1 cellular context compared by ENCODE assay signal in genomic region chr4:182065255-182065654, GRCh38.
TF ChIP-seq lines count a peak whose summit lies in the region.

No MANE protein-coding gene starts in this region.

TF ChIP-seq in K562, 482 proteins besides CTCF, POLR2A, EP300 and RAD21 (continued from another document and continues in another):
- no peak for TF ChIP-seq THAP7 (CRISPR knock-in tag; IDR thresholded peaks at IDR 0.05)
- no peak for TF ChIP-seq KAT7 (CRISPR knock-in tag; IDR thresholded peaks at IDR 0.05; ENCODE audit: borderline replicate concordance)
- peak; percentile 62; the same call in 1 of the 2 replicates for TF ChIP-seq RAD51 (IDR thresholded peaks at IDR 0.05; ENCODE audit: borderline replicate concordance, low read depth)
- TF ChIP-seq KDM2B (CRISPR knock-in tag; IDR thresholded peaks at IDR 0.05) = no peak
- TF ChIP-seq CREB3L1 (IDR thresholded peaks at IDR 0.05; ENCODE audit: borderline replicate concordance, low read depth) = peak; percentile 39; the same call in 1 of the 2 replicates
- 0 out of 2 replicates have a peak, but pooled peaks have one; percentile 15 for TF ChIP-seq MYC (IDR thresholded peaks at IDR 0.05; ENCODE audit: low read depth, low read length)
- TF ChIP-seq MYC (CRISPR knock-in tag; IDR thresholded peaks at IDR 0.05; ENCODE audit: borderline replicate concordance, low read depth) = no peak
- TF ChIP-seq, protein P1, sequence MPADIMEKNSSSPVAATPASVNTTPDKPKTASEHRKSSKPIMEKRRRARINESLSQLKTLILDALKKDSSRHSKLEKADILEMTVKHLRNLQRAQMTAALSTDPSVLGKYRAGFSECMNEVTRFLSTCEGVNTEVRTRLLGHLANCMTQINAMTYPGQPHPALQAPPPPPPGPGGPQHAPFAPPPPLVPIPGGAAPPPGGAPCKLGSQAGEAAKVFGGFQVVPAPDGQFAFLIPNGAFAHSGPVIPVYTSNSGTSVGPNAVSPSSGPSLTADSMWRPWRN (IDR thresholded peaks at IDR 0.05; ENCODE audit: low read depth) = 0 out of 2 replicates have a peak, but pooled peaks have one; percentile 31
- peak; percentile 89 for TF ChIP-seq CHD2 (IDR thresholded peaks at IDR 0.05; ENCODE audit: low read depth, low read length)
- no peak for TF ChIP-seq IRF9 (tag; IDR thresholded peaks at IDR 0.05)
- no peak for TF ChIP-seq KLF1 (tag; IDR thresholded peaks at IDR 0.05)
- no peak for TF ChIP-seq BMI1 (IDR thresholded peaks at IDR 0.05; ENCODE audit: low read length)
- TF ChIP-seq MIER1 (IDR thresholded peaks at IDR 0.05; ENCODE audit: low read depth) = no peak
- TF ChIP-seq ELF1 (tag; IDR thresholded peaks at IDR 0.05) = 0 out of 2 replicates have a peak, but pooled peaks have one; percentile 23
- TF ChIP-seq VEZF1 (CRISPR knock-in tag; IDR thresholded peaks at IDR 0.05) = peak; percentile 33; the same call in 1 of the 2 replicates
- TF ChIP-seq, protein P2, sequence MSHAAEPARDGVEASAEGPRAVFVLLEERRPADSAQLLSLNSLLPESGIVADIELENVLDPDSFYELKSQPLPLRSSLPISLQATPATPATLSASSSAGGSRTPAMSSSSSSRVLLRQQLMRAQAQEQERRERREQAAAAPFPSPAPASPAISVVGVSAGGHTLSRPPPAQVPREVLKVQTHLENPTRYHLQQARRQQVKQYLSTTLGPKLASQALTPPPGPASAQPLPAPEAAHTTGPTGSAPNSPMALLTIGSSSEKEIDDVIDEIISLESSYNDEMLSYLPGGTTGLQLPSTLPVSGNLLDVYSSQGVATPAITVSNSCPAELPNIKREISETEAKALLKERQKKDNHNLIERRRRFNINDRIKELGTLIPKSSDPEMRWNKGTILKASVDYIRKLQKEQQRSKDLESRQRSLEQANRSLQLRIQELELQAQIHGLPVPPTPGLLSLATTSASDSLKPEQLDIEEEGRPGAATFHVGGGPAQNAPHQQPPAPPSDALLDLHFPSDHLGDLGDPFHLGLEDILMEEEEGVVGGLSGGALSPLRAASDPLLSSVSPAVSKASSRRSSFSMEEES (CRISPR knock-in tag; IDR thresholded peaks at IDR 0.05) = peak; percentile 6; the same call in 1 of the 2 replicates
- TF ChIP-seq, protein P3, sequence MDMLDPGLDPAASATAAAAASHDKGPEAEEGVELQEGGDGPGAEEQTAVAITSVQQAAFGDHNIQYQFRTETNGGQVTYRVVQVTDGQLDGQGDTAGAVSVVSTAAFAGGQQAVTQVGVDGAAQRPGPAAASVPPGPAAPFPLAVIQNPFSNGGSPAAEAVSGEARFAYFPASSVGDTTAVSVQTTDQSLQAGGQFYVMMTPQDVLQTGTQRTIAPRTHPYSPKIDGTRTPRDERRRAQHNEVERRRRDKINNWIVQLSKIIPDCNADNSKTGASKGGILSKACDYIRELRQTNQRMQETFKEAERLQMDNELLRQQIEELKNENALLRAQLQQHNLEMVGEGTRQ (CRISPR knock-in tag; IDR thresholded peaks at IDR 0.05) = peak; percentile 85
- TF ChIP-seq, protein P4, sequence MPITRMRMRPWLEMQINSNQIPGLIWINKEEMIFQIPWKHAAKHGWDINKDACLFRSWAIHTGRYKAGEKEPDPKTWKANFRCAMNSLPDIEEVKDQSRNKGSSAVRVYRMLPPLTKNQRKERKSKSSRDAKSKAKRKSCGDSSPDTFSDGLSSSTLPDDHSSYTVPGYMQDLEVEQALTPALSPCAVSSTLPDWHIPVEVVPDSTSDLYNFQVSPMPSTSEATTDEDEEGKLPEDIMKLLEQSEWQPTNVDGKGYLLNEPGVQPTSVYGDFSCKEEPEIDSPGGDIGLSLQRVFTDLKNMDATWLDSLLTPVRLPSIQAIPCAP (CRISPR knock-in tag; IDR thresholded peaks at IDR 0.05; ENCODE audit: borderline replicate concordance) = no peak
- TF ChIP-seq ZNF274 (IDR thresholded peaks at IDR 0.05; ENCODE audit: borderline replicate concordance, low read depth, low read length) = no peak
- 0 out of 4 replicates have a peak, but pooled peaks of 1 of the 2 experiments have one; percentile 18 for TF ChIP-seq NRF1 (conservative IDR thresholded peaks at IDR 0.05 in 1 of 2, IDR thresholded peaks at IDR 0.05 in 1 of 2)
- peak; percentile 96 for TF ChIP-seq ZNF263 (CRISPR knock-in tag; IDR thresholded peaks at IDR 0.05; ENCODE audit: borderline replicate concordance)
- TF ChIP-seq, protein P5, sequence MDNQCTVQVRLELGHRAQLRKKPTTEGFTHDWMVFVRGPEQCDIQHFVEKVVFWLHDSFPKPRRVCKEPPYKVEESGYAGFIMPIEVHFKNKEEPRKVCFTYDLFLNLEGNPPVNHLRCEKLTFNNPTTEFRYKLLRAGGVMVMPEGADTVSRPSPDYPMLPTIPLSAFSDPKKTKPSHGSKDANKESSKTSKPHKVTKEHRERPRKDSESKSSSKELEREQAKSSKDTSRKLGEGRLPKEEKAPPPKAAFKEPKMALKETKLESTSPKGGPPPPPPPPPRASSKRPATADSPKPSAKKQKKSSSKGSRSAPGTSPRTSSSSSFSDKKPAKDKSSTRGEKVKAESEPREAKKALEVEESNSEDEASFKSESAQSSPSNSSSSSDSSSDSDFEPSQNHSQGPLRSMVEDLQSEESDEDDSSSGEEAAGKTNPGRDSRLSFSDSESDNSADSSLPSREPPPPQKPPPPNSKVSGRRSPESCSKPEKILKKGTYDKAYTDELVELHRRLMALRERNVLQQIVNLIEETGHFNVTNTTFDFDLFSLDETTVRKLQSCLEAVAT (IDR thresholded peaks at IDR 0.05) = no peak
- TF ChIP-seq CREB1 (IDR thresholded peaks at IDR 0.05) = no peak
- peak; percentile 56 for TF ChIP-seq CREB1 (CRISPR knock-in tag; IDR thresholded peaks at IDR 0.05)
- peak; percentile 43; the same call in 1 of the 2 replicates for TF ChIP-seq MAX (CRISPR knock-in tag; IDR thresholded peaks at IDR 0.05)
- no peak for TF ChIP-seq ZNF561 (CRISPR knock-in tag; conservative IDR thresholded peaks at IDR 0.05)
- peak; percentile 23; the same call in 1 of the 2 replicates for TF ChIP-seq EGR1 (conservative IDR thresholded peaks at IDR 0.05)
- no peak for TF ChIP-seq HEY1 (CRISPR knock-in tag; IDR thresholded peaks at IDR 0.05; ENCODE audit: borderline replicate concordance)
- peak; percentile 47 for TF ChIP-seq BHLHE40 (IDR thresholded peaks at IDR 0.05; ENCODE audit: low read length)
- TF ChIP-seq E2F6 (IDR thresholded peaks at IDR 0.05; ENCODE audit: borderline replicate concordance in 1 of 2, extremely low read depth in 1 of 2, insufficient read depth in 1 of 2, insufficient read length in 1 of 2, low read depth in 1 of 2, low read length in 1 of 2, poor library complexity in 1 of 2, severe bottlenecking in 1 of 2) = peak in 1 of 2 experiments; percentile 61
- TF ChIP-seq, protein P6, sequence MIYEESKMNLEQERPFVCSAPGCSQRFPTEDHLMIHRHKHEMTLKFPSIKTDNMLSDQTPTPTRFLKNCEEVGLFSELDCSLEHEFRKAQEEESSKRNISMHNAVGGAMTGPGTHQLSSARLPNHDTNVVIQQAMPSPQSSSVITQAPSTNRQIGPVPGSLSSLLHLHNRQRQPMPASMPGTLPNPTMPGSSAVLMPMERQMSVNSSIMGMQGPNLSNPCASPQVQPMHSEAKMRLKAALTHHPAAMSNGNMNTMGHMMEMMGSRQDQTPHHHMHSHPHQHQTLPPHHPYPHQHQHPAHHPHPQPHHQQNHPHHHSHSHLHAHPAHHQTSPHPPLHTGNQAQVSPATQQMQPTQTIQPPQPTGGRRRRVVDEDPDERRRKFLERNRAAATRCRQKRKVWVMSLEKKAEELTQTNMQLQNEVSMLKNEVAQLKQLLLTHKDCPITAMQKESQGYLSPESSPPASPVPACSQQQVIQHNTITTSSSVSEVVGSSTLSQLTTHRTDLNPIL (CRISPR knock-in tag; IDR thresholded peaks at IDR 0.05) = no peak
- TF ChIP-seq RBM15 (IDR thresholded peaks at IDR 0.05; ENCODE audit: insufficient read depth, low read length) = no peak
- TF ChIP-seq ZFX (CRISPR knock-in tag; IDR thresholded peaks at IDR 0.05) = peak; percentile 71
- no peak for TF ChIP-seq HNRNPUL1 (IDR thresholded peaks at IDR 0.05; ENCODE audit: low read length)
- TF ChIP-seq ZNF696 (CRISPR knock-in tag; conservative IDR thresholded peaks at IDR 0.05) = no peak
- no peak for TF ChIP-seq ZNF165 (CRISPR knock-in tag; IDR thresholded peaks at IDR 0.05; ENCODE audit: borderline replicate concordance)
- TF ChIP-seq ILF3 (IDR thresholded peaks at IDR 0.05; ENCODE audit: borderline replicate concordance) = no peak
